Comparison of ENCODE assay signal across 20 cellular contexts in the genomic region with DNA sequence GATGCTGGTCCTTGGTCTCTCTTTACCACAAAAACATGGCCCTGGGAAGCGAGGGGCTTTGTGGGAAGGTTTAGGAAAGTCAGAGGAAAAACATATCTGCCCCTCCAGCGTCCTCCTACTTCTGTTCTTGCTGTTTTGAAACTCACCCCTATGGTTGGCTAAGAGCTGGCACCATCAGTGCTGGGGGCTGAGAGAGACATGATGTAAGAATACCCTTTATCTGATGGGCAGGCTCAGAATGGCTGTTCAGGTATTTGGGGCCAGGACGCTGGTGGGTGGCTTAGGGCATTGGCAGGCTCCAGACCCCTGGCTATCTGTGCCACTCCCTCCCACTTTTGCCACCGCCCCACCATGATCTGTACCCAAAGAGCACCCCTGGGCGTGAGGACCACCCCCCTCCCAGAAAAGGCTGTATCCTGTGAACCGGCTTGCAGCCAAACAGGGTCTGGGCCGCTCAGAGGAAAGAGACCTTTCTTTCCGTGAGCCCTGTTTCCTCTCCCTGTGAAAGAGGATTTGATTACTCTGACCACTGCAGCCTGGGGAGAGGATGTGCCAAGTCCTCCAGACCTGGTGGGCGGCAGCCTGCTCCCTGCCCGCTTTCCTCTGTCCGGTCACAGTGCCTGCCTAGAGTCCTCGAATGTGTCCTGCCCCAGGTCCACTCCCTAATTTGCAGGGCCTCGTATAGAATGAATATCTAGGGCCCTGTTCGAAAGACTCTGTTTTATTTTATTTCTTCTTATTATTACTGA.
"Had no signal": no experiment of that assay in that cellular context is flagged by ENCODE, and none has a peak within 500 bp of the region (broad histone marks: within the 10 kb centered on the region; RNA-seq: fewer than 3 reads in every experiment).

No MANE protein-coding gene starts in this region.

- DNase-seq: activated CD4-positive, alpha-beta memory T cell treated with anti-CD3 and anti-CD28 coated beads, Interleukin-2, amount 10 ng/mL, durations not matched to agents 7 days and 5 days; activated CD4-positive, alpha-beta T cell treated with anti-CD3 and anti-CD28 coated beads for 36 hours; activated naive CD4-positive, alpha-beta T cell treated with anti-CD3 and anti-CD28 coated beads, Interleukin-2, amount 50 U/mL, for 16 hours; activated T-cell treated with anti-CD3 and anti-CD28 coated beads, Interleukin-2, amount 50 U/mL, for 24 hours; caudate nucleus; colonic mucosa; effector CD4-positive, alpha-beta T cell; esophagus squamous epithelium; foreskin melanocyte; lower lobe of right lung; retina; stimulated activated CD4-positive, alpha-beta T cell treated with anti-CD3 and anti-CD28 coated beads, Interleukin-4, amount 100 ng/mL, for 4 hours; stimulated activated CD8-positive, alpha-beta memory T cell treated with anti-CD3 and anti-CD28 coated beads, Interleukin-4, amount 100 ng/mL, for 48 hours; stimulated activated naive CD8-positive, alpha-beta T cell treated with anti-CD3 and anti-CD28 coated beads, Interleukin-15, Interleukin-2, amounts not matched to agents 100 U/mL and 50 U/mL, for 24 hours; T-cell; transverse colon had no signal

- H3K27me3 Mint-ChIP-seq: activated CD4-positive, alpha-beta T cell treated with anti-CD3 and anti-CD28 coated beads for 36 hours; activated T-cell treated with anti-CD3 and anti-CD28 coated beads, Interleukin-2, amount 50 U/mL, for 24 hours; T-cell had no signal

- H3K36me3 Mint-ChIP-seq: T-cell had no signal

- H3K9me3 ChIP-seq: adrenal gland, colonic mucosa, esophagus squamous epithelium, lower lobe of right lung, neutrophil, transverse colon had no signal

- H3K4me1 ChIP-seq: adrenal gland, colonic mucosa, lower lobe of right lung had no signal

- H3K4me1 Mint-ChIP-seq: activated CD4-positive, alpha-beta memory T cell treated with anti-CD3 and anti-CD28 coated beads, Interleukin-2, amount 10 ng/mL, durations not matched to agents 7 days and 5 days; activated CD4-positive, alpha-beta T cell treated with anti-CD3 and anti-CD28 coated beads for 36 hours; T-cell had no signal

- H3K27ac ChIP-seq: adrenal gland, colonic mucosa, esophagus squamous epithelium, lower lobe of right lung, neutrophil, transverse colon had no signal

- H3K4me3 Mint-ChIP-seq: activated CD4-positive, alpha-beta memory T cell treated with anti-CD3 and anti-CD28 coated beads, Interleukin-2, amount 10 ng/mL, durations not matched to agents 7 days and 5 days; activated CD4-positive, alpha-beta T cell treated with anti-CD3 and anti-CD28 coated beads for 36 hours; activated T-cell treated with anti-CD3 and anti-CD28 coated beads, Interleukin-2, amount 50 U/mL, for 24 hours; T-cell had no signal

- H3K36me3 ChIP-seq: adrenal gland, colonic mucosa, esophagus squamous epithelium, lower lobe of right lung, neutrophil, transverse colon had no signal

- H3K9me3 Mint-ChIP-seq: activated CD4-positive, alpha-beta memory T cell treated with anti-CD3 and anti-CD28 coated beads, Interleukin-2, amount 10 ng/mL, durations not matched to agents 7 days and 5 days; activated T-cell treated with anti-CD3 and anti-CD28 coated beads, Interleukin-2, amount 50 U/mL, for 24 hours; T-cell had no signal

- FAIRE-seq: endothelial cell of umbilical vein had no signal

- H3K4me3 ChIP-seq: adrenal gland, colonic mucosa, esophagus squamous epithelium, lower lobe of right lung, skin epidermis, transverse colon had no signal

- H3K27me3 ChIP-seq: adrenal gland, colonic mucosa, neutrophil, transverse colon had no signal

- ATAC-seq: activated CD4-positive, alpha-beta T cell treated with anti-CD3 and anti-CD28 coated beads for 36 hours; stimulated activated naive CD8-positive, alpha-beta T cell treated with anti-CD3 and anti-CD28 coated beads, Interleukin-15, Interleukin-2, amounts not matched to agents 100 U/mL and 50 U/mL, for 24 hours; T-cell had no signal

- H3K27ac Mint-ChIP-seq: activated CD4-positive, alpha-beta memory T cell treated with anti-CD3 and anti-CD28 coated beads, Interleukin-2, amount 10 ng/mL, durations not matched to agents 7 days and 5 days; activated CD4-positive, alpha-beta T cell treated with anti-CD3 and anti-CD28 coated beads for 36 hours; activated T-cell treated with anti-CD3 and anti-CD28 coated beads, Interleukin-2, amount 50 U/mL, for 24 hours; T-cell had no signal
